Comparison of ENCODE assay signal across 9 cellular contexts in genomic region chr22:24156915-24157782, GRCh38. TPM values are rescaled to one million over a fixed set of nuclear protein-coding genes. Genes with fewer than 3 reads are reported as not detected.
A peak's percentile ranks its signal among the peaks of the same experiment; 100 is the strongest.
DNase-seq lines count a peak whose midpoint lies in the region; ATAC-seq and TF ChIP-seq lines count a peak whose summit lies in the region.
"Had no signal": no experiment of that assay in that cellular context is flagged by ENCODE, and none has a peak within 500 bp of the region (broad histone marks: within the 10 kb centered on the region; RNA-seq: fewer than 3 reads in every experiment).

No MANE protein-coding gene starts in this region.

- TF ChIP-seq POLR2A in GM19099 (IDR thresholded peaks at IDR 0.05; ENCODE audit: extremely low read depth, insufficient read length, low read depth) = peak; percentile 64

- no peaks in the 10 kb centered on the region for H3K9me3 ChIP-seq in BLaER1
- H3K9me3 ChIP-seq in lower lobe of right lung = no peaks in the 10 kb centered on the region

- TF ChIP-seq CTCF in dorsolateral prefrontal cortex (IDR thresholded peaks at IDR 0.05 in 54 of 56, conservative IDR thresholded peaks at IDR 0.05 in 2 of 56; ENCODE audit: low read depth in 1 of 56, partially characterized antibody in 56 of 56) = peak in 55 of 56 donors; percentile 17 to 73 (median 59)
- TF ChIP-seq CTCF in lower lobe of right lung (IDR thresholded peaks at IDR 0.05) = peak; percentile 87

- peak; percentile 80 for ATAC-seq in HG03354 (IDR thresholded peaks at IDR 0.05; ENCODE audit: poor library complexity, severe bottlenecking, unreplicated experiment)
- peak; percentile 90 to 92 for ATAC-seq in lower lobe of right lung

- H3K4me1 ChIP-seq in BLaER1 (peaks cover 80% of the 10 kb centered on the region), lower lobe of right lung (peaks cover 79% of the 10 kb centered on the region)

- H3K27me3 ChIP-seq in BLaER1 (no peaks in the 10 kb centered on the region), dorsolateral prefrontal cortex (no peaks in the 10 kb centered on the region), lower lobe of right lung (ENCODE audit: low read depth) (no peaks in the 10 kb centered on the region)

- H3K4me2 ChIP-seq in BLaER1 = peak overlapping the region; percentile 99

- H3K27ac ChIP-seq in BLaER1 (peak overlapping the region; percentile 74), dorsolateral prefrontal cortex (peak overlapping the region in 56 of 59 donors; percentile 16 to 94 (median 80)), lower lobe of right lung (peak overlapping the region; percentile 91)
- H3K27ac ChIP-seq: epithelial cell of prostate had no signal

- H3K4me3 ChIP-seq in BLaER1 (peak overlapping the region; percentile 74), dorsolateral prefrontal cortex (peak overlapping the region; percentile 39 to 87 (median 73)), lower lobe of right lung (peak overlapping the region; percentile 91)

- H4K20me1 ChIP-seq in BLaER1 = peaks cover 89% of the 10 kb centered on the region

- peaks cover 27% of the 10 kb centered on the region for H3K36me3 ChIP-seq in BLaER1
- peaks cover 18% of the 10 kb centered on the region for H3K36me3 ChIP-seq in lower lobe of right lung

- intact Hi-C loops in dorsolateral prefrontal cortex (cut with DNase I) (loop anchor here in 1 of 2 donors (5.0 kb wide), 1 partner anchor 50 kb away; no protein-coding TSS in a partner anchor), lower lobe of right lung (cut with DNase I) (no loop called here)

- DNase-seq in NCI-H748 (lab: John Stamatoyannopoulos, UW; ENCODE audit: unreplicated experiment) = peak; percentile 84
- DNase-seq in activated CD4-positive, alpha-beta T cell treated with anti-CD3 and anti-CD28 coated beads, Interleukin-2, amount 50 U/mL, for 4 hours = peak; percentile 75 to 77
- peak in 9 of 10 donors; percentile 43 to 85 (median 58) for DNase-seq in dorsolateral prefrontal cortex
- DNase-seq in lower lobe of right lung = peak; percentile 94
- peak; percentile 49 to 80 (median 57) for DNase-seq in stimulated activated CD4-positive, alpha-beta T cell treated with anti-CD3 and anti-CD28 coated beads, TNF-alpha, amount 100 ng/mL, for 24 hours (ENCODE audit: low read depth in 3 of 3)

- peak overlapping the region; percentile 74 for H3K9ac ChIP-seq in BLaER1

RNA-seq across cellular contexts. Expression of gene SUSD2, which starts 24.1 kb away (rescaled TPM):
- total RNA-seq in dorsolateral prefrontal cortex (10 to 100 TPM in 2 of 120 experiments, 1 to 10 TPM in 96, under 1 TPM in 22; 0.41 to 16.9 (median 1.5) TPM), lower lobe of right lung (200 TPM)

Comparison
In these comparisons a context has a peak if more than half of its experiments do, and no peak if none do; other contexts are left out.
1. Peak in every context shown above with its lines: DNase-seq, ATAC-seq, H3K4me3 ChIP-seq and H3K27ac ChIP-seq.
2. RNA of gene SUSD2, which starts 24.1 kb away (total RNA-seq): 200 TPM in lower lobe of right lung (single experiment); 0.41 to 16.9 TPM in dorsolateral prefrontal cortex; every median in the first group is over 10 times any median in the second.